In genomic region chr5:139764250-139764791, GRCh38 we compare ENCODE assay signal across 11 cellular contexts. TPM values are rescaled to one million over a fixed set of nuclear protein-coding genes. Genes with fewer than 3 reads are reported as not detected.
DNase-seq lines count a peak whose midpoint lies in the region; ATAC-seq lines count a peak whose summit lies in the region.
"Had no signal": no experiment of that assay in that cellular context is flagged by ENCODE, and none has a peak within 500 bp of the region (broad histone marks: within the 10 kb centered on the region; RNA-seq: fewer than 3 reads in every experiment).

No MANE protein-coding gene starts in this region.

- ATAC-seq in HG02981 (IDR thresholded peaks at IDR 0.05; ENCODE audit: unreplicated experiment) (no peak), GM21526 (IDR thresholded peaks at IDR 0.05; ENCODE audit: low FRiP score, unreplicated experiment) (no peak)
- ATAC-seq: mucosa of descending colon had no signal

- H3K36me3 ChIP-seq in ectodermal cell (ENCODE audit: control insufficient read depth, insufficient read depth, low read length): no peaks in the 10 kb centered on the region

- H3K4me1 ChIP-seq in ectodermal cell (ENCODE audit: control insufficient read depth, insufficient read depth, low read length): peaks cover 29% of the 10 kb centered on the region

- 6 to 7% methylated on average over 40 of the region's 40 CpGs for whole genome bisulfite sequencing in ectodermal cell, 2 experiments

- peak; percentile 48 for DNase-seq in NCI-H146 (lab: John Stamatoyannopoulos, UW)
- DNase-seq in NCI-H146 treated with DMSO at 0.1 percent for 48 hours (lab: John Stamatoyannopoulos, UW; ENCODE audit: unreplicated experiment): no peak
- DNase-seq in NCI-H446 (lab: John Stamatoyannopoulos, UW): peak; percentile 65 to 87
- DNase-seq in nucleus accumbens (lab: John Stamatoyannopoulos, UW): peak in 50 of 56 donors; percentile 41 to 85 (median 74)
- DNase-seq in stimulated activated CD4-positive, alpha-beta T cell treated with anti-CD3 and anti-CD28 coated beads, Interleukin-4, amount 100 ng/mL, for 1 hour: no peak
- DNase-seq: mucosa of descending colon, NCI-H510A, trophoblast cell had no signal

- peak overlapping the region; percentile 12 for H3K4me3 ChIP-seq in ectodermal cell (ENCODE audit: insufficient read depth, low read depth, low read length)
- H3K4me3 ChIP-seq: mucosa of descending colon had no signal

- H3K9me3 ChIP-seq in ectodermal cell (ENCODE audit: control insufficient read depth, low read length): no peaks in the 10 kb centered on the region
- H3K9me3 ChIP-seq: mucosa of descending colon had no signal

- no peak overlapping the region for H3K27ac ChIP-seq in ectodermal cell (ENCODE audit: insufficient read depth, low read depth, low read length, poor library complexity, severe bottlenecking)

- H3K27me3 ChIP-seq in ectodermal cell (ENCODE audit: control insufficient read depth, insufficient read depth, low read length, poor library complexity, severe bottlenecking): peaks cover 22% of the 10 kb centered on the region

RNA-seq across cellular contexts. Expression of gene PSD2, which starts 31.3 kb away (rescaled TPM):
- 0.65 TPM for polyA plus RNA-seq in ectodermal cell (2013, experiment 1 of 4)
- 0.28 TPM for polyA plus RNA-seq in ectodermal cell (2013, experiment 2 of 4)
- polyA plus RNA-seq in ectodermal cell (2013, experiment 3 of 4): 0.64 TPM
- polyA plus RNA-seq in ectodermal cell (2013, experiment 4 of 4): 0.28 TPM

Comparison
In these comparisons a context has a peak if more than half of its experiments do, and no peak if none do; other contexts are left out.
1. DNase-seq: peak in NCI-H146 (single experiment), NCI-H446 (2 of 2) and nucleus accumbens (50 of 56); none in NCI-H146 treated with DMSO at 0.1 percent for 48 hours (single experiment) and stimulated activated CD4-positive, alpha-beta T cell treated with anti-CD3 and anti-CD28 coated beads, Interleukin-4, amount 100 ng/mL, for 1 hour (single experiment).